16 cellular contexts compared by ENCODE assay signal in genomic region chr9:80158150-80158549, GRCh38.
A peak's percentile ranks its signal among the peaks of the same experiment; 100 is the strongest.
DNase-seq lines count a peak whose midpoint lies in the region; ATAC-seq and TF ChIP-seq lines count a peak whose summit lies in the region.
"Had no signal": no experiment of that assay in that cellular context is flagged by ENCODE, and none has a peak within 500 bp of the region (broad histone marks: within the 10 kb centered on the region; RNA-seq: fewer than 3 reads in every experiment).

No MANE protein-coding gene starts in this region.

- no peaks in the 10 kb centered on the region for H4K20me1 ChIP-seq in neural cell (ENCODE audit: insufficient read depth)

- H3K9me2 ChIP-seq in neural cell (ENCODE audit: insufficient read depth, low read length), result no peaks in the 10 kb centered on the region

- no peaks in the 10 kb centered on the region for H3K27me3 ChIP-seq in neural cell (ENCODE audit: insufficient read depth, low read depth, low read length)
- H3K27me3 ChIP-seq: colonic mucosa, thyroid gland had no signal

- peak overlapping the region; percentile 60 for H3K27ac ChIP-seq in neural cell (ENCODE audit: low read length)
- H3K27ac ChIP-seq: colonic mucosa, skin epidermis, thyroid gland had no signal

- no peaks in the 10 kb centered on the region for H3K36me3 ChIP-seq in neural cell (ENCODE audit: insufficient read depth, low read length)
- H3K36me3 ChIP-seq: colonic mucosa, thyroid gland had no signal

- H3K9ac ChIP-seq in neural cell (ENCODE audit: low read length), result no peak overlapping the region

- peak; percentile 73 for TF ChIP-seq EP300 in neural cell (conservative IDR thresholded peaks at IDR 0.05; ENCODE audit: poor library complexity, severe bottlenecking)

- DNase-seq in GM12865 (ENCODE audit: low read depth), result peak; percentile 13
- DNase-seq in astrocyte of the hippocampus (ENCODE audit: low read depth, low spot score), result peak; percentile 11
- DNase-seq in SKM-1 treated with dmso at 0.1 percent for 144 hours (lab: John Stamatoyannopoulos, UW; ENCODE audit: unreplicated experiment), result no peak
- no peak for DNase-seq in cardiac septum (ENCODE audit: low spot score)
- no peak for DNase-seq in midbrain (lab: John Stamatoyannopoulos, UW)
- DNase-seq: activated CD4-positive, CD25-positive, alpha-beta regulatory T cell treated with anti-CD3 and anti-CD28 coated beads, Interleukin-2, amount 50 U/mL, for 72 hours; activated gamma-delta T cell treated with Interleukin-2 at 50 U/mL for 16 hours; colonic mucosa; KBM-7; NCI-H226; SHP77; thyroid gland had no signal

- peaks cover 12% of the 10 kb centered on the region for H3F3A ChIP-seq in neural cell (ENCODE audit: insufficient read depth, low read length, poor library complexity, severe bottlenecking)

- H3K79me2 ChIP-seq in neural cell (replicated peaks; ENCODE audit: insufficient read depth, low read length), result no peaks in the 10 kb centered on the region

- TF ChIP-seq CTCF in GM12865 (IDR thresholded peaks at IDR 0.05; ENCODE audit: insufficient read depth, low read depth, low read length, missing control alignments), result no peak
- no peak for TF ChIP-seq CTCF in neural cell (IDR thresholded peaks at IDR 0.05; ENCODE audit: poor library complexity, severe bottlenecking)

- peak overlapping the region; percentile 42 for H3K4me3 ChIP-seq in GM12865 (ENCODE audit: low read depth, low read length)
- H3K4me3 ChIP-seq in neural cell (ENCODE audit: low read length), result peak overlapping the region; percentile 36
- H3K4me3 ChIP-seq: colonic mucosa, skin epidermis, thyroid gland had no signal

- ATAC-seq in HG03280 (IDR thresholded peaks at IDR 0.05; ENCODE audit: unreplicated experiment), result peak; percentile 17
- ATAC-seq in GM18505 (IDR thresholded peaks at IDR 0.05; ENCODE audit: unreplicated experiment), result no peak

- H3K4me2 ChIP-seq in neural cell (ENCODE audit: low read length), result peak overlapping the region; percentile 42

- intact Hi-C loops in cardiac septum (cut with DNase I), result no loop called here

- no peak overlapping the region for H2AFZ ChIP-seq in neural cell (ENCODE audit: low read depth, low read length)

- TF ChIP-seq RAD21 in neural cell (conservative IDR thresholded peaks at IDR 0.05), result no peak

- TF ChIP-seq POLR2A in GM18505 (IDR thresholded peaks at IDR 0.05; ENCODE audit: borderline replicate concordance, extremely low read depth, insufficient read depth, insufficient read length), result no peak

- H3K9me3 ChIP-seq in neural cell (ENCODE audit: low read length), result no peaks in the 10 kb centered on the region
- H3K9me3 ChIP-seq: colonic mucosa, thyroid gland had no signal

TF ChIP-seq in neural cell, 6 proteins besides CTCF, POLR2A, EP300 and RAD21:
- TF ChIP-seq POLR2AphosphoS5 (IDR thresholded peaks at IDR 0.05), result peak; percentile 47
- TF ChIP-seq SMC3 (conservative IDR thresholded peaks at IDR 0.05; ENCODE audit: poor library complexity), result no peak
- no peak for TF ChIP-seq MXI1 (conservative IDR thresholded peaks at IDR 0.05; ENCODE audit: poor library complexity, severe bottlenecking)
- no peak for TF ChIP-seq REST (IDR thresholded peaks at IDR 0.05; ENCODE audit: borderline replicate concordance)
- TF ChIP-seq TAF1 (IDR thresholded peaks at IDR 0.05; ENCODE audit: low read depth), result no peak

Comparison
In these comparisons a context has a peak if more than half of its experiments do, and no peak if none do; other contexts are left out.
1. DNase-seq: peak in GM12865 (single experiment) and astrocyte of the hippocampus (single experiment); none in SKM-1 treated with dmso at 0.1 percent for 144 hours (single experiment), cardiac septum (single experiment) and midbrain (single experiment).